8 cellular contexts compared by ENCODE assay signal in genomic region chr2:74834234-74834805, GRCh38. TPM values are rescaled to one million over a fixed set of nuclear protein-coding genes. Genes with fewer than 3 reads are reported as not detected.
DNase-seq lines count a peak whose midpoint lies in the region; ATAC-seq and TF ChIP-seq lines count a peak whose summit lies in the region.
"Not testable (repeated sequence)": the region's sequence is repeated elsewhere in the genome, so short reads cannot be mapped to it uniquely, and the experiment has no call there.

No MANE protein-coding gene starts in this region.

- H3K27me3 ChIP-seq in GM23338 (ENCODE audit: insufficient read depth) = not testable (repeated sequence)

- H2AFZ ChIP-seq in GM23338 = not testable (repeated sequence)

- H4K20me1 ChIP-seq in GM23338 (replicated peaks; ENCODE audit: insufficient read depth) = peaks cover 23% of the 10 kb centered on the region

- H3K9me3 Mint-ChIP-seq in GM23338; activated naive CD8-positive, alpha-beta T cell treated with anti-CD3 and anti-CD28 coated beads, Interleukin-2, amount 10 ng/mL, durations not matched to agents 7 days and 5 days; naive B cell: not testable (repeated sequence)

- H3K9me2 ChIP-seq in GM23338 (ENCODE audit: insufficient read depth) = not testable (repeated sequence)

- H3K4me3 ChIP-seq in GM23338 (peak overlapping the region; percentile 98), foreskin fibroblast (ENCODE audit: low read depth in 1 of 2, low read length in 2 of 2) (peak overlapping the region; percentile 57 to 79)

- not testable (repeated sequence) for H3K36me3 ChIP-seq in GM23338 (ENCODE audit: insufficient read depth)

- H3K27ac Mint-ChIP-seq in GM23338 (peak overlapping the region; percentile 94), naive B cell (peak overlapping the region; percentile 80 to 98 (median 96))
- peak overlapping the region; percentile 88 for H3K27ac Mint-ChIP-seq in activated naive CD8-positive, alpha-beta T cell treated with anti-CD3 and anti-CD28 coated beads, Interleukin-2, amount 10 ng/mL, durations not matched to agents 7 days and 5 days

- H3K4me1 Mint-ChIP-seq in GM23338 (peaks cover 43% of the 10 kb centered on the region), naive B cell (peaks cover 37 to 59% (median 48%) of the 10 kb centered on the region in 3 donors)
- peaks cover 49% of the 10 kb centered on the region for H3K4me1 Mint-ChIP-seq in activated naive CD8-positive, alpha-beta T cell treated with anti-CD3 and anti-CD28 coated beads, Interleukin-2, amount 10 ng/mL, durations not matched to agents 7 days and 5 days

- H3K27ac ChIP-seq in GM23338 (ENCODE audit: low read depth) = peak overlapping the region; percentile 99

- H3K79me2 ChIP-seq in GM23338 (replicated peaks; ENCODE audit: insufficient read depth) = peaks cover 42% of the 10 kb centered on the region

- peak; percentile 71 for DNase-seq in ELF-1 (ENCODE audit: low read depth, low spot score)
- not testable (repeated sequence) for DNase-seq in GM23338 (ENCODE audit: low spot score); activated naive CD8-positive, alpha-beta T cell treated with anti-CD3 and anti-CD28 coated beads, Interleukin-2, amount 10 ng/mL, durations not matched to agents 7 days and 5 days
- DNase-seq in HK-2 (ENCODE audit: unreplicated experiment) = peak; percentile 61
- DNase-seq in SW480 (ENCODE audit: low spot score) = peak; percentile 44
- DNase-seq in foreskin fibroblast = peak in 1 of 2 donors; percentile 11
- peak; percentile 52 for DNase-seq in naive B cell
- DNase-seq in stimulated activated naive CD8-positive, alpha-beta T cell treated with anti-CD3 and anti-CD28 coated beads, Interleukin-15, Interleukin-2, amounts not matched to agents 100 U/mL and 50 U/mL, for 24 hours = peak; percentile 45

- peaks cover 28% of the 10 kb centered on the region for H3K4me1 ChIP-seq in GM23338 (ENCODE audit: insufficient read depth)

- peak overlapping the region; percentile 99 for H3K4me2 ChIP-seq in GM23338

- peaks cover 10% of the 10 kb centered on the region for H3K27me3 Mint-ChIP-seq in GM23338 (ENCODE audit: insufficient read depth, low read depth, poor library complexity)
- H3K27me3 Mint-ChIP-seq in activated naive CD8-positive, alpha-beta T cell treated with anti-CD3 and anti-CD28 coated beads, Interleukin-2, amount 10 ng/mL, durations not matched to agents 7 days and 5 days; naive B cell: not testable (repeated sequence)

- POLR2A ChIA-PET in activated naive CD8-positive, alpha-beta T cell treated with anti-CD3 and anti-CD28 coated beads, Interleukin-2, amount 10 ng/mL, durations not matched to agents 7 days and 5 days (lab: Charles Lee) = interaction anchor here (0.7 to 2.8 kb wide), 4 partner anchors 9 to 57 kb away, joined by 3 to 26 read pairs (median 9); no protein-coding TSS in a partner anchor

- peaks cover 12% of the 10 kb centered on the region for H3F3A ChIP-seq in GM23338 (replicated peaks; ENCODE audit: low read depth)

- not testable (repeated sequence) for ATAC-seq in GM23338
- ATAC-seq in activated naive CD8-positive, alpha-beta T cell treated with anti-CD3 and anti-CD28 coated beads, Interleukin-2, amount 10 ng/mL, durations not matched to agents 7 days and 5 days (ENCODE audit: low read depth) = peak; percentile 15
- ATAC-seq in naive B cell (ENCODE audit: low read depth in 2 of 2) = peak; percentile 45 to 49
- ATAC-seq in stimulated activated naive CD8-positive, alpha-beta T cell treated with anti-CD3 and anti-CD28 coated beads, Interleukin-15, Interleukin-2, amounts not matched to agents 100 U/mL and 50 U/mL, for 24 hours = peak; percentile 1

- peaks cover 11% of the 10 kb centered on the region for H3K36me3 Mint-ChIP-seq in GM23338 (ENCODE audit: low read depth)
- H3K36me3 Mint-ChIP-seq in activated naive CD8-positive, alpha-beta T cell treated with anti-CD3 and anti-CD28 coated beads, Interleukin-2, amount 10 ng/mL, durations not matched to agents 7 days and 5 days = peaks cover 14% of the 10 kb centered on the region
- H3K36me3 Mint-ChIP-seq in naive B cell = not testable (repeated sequence)

- not testable (repeated sequence) for TF ChIP-seq CTCF in GM23338 (conservative IDR thresholded peaks at IDR 0.05; ENCODE audit: low read depth in 2 of 2); foreskin fibroblast (IDR thresholded peaks at IDR 0.05; ENCODE audit: low read depth, low read length)

- H3K4me3 Mint-ChIP-seq in GM23338 (peak overlapping the region; percentile 95), naive B cell (peak overlapping the region; percentile 87 to 98 (median 95))
- peak overlapping the region; percentile 95 for H3K4me3 Mint-ChIP-seq in activated naive CD8-positive, alpha-beta T cell treated with anti-CD3 and anti-CD28 coated beads, Interleukin-2, amount 10 ng/mL, durations not matched to agents 7 days and 5 days

RNA-seq across cellular contexts. Expression of gene HK2, which starts 0.4 kb away (rescaled TPM):
- 54.7 and 56.0 TPM in 2 replicates for total RNA-seq in GM23338 (2014; rRNA removed; shearing (Covaris generic))
- polyA plus RNA-seq in GM23338 (2016; fragmentation: Nextera tagmentation; extraction: Ambion mirVana) = 23.2 and 24.3 TPM in 2 replicates
- 10 to 100 TPM; 39.8 to 40.9 TPM for total RNA-seq in activated naive CD8-positive, alpha-beta T cell treated with anti-CD3 and anti-CD28 coated beads, Interleukin-2, amount 10 ng/mL, durations not matched to agents 7 days and 5 days
- polyA plus RNA-seq in naive B cell (ENCODE audit: low read depth in 6 of 6) = 1 to 10 TPM; 3.1 to 8.3 (median 6.1) TPM
